ENCODE assay signal across 1 cellular context in the genomic region with DNA sequence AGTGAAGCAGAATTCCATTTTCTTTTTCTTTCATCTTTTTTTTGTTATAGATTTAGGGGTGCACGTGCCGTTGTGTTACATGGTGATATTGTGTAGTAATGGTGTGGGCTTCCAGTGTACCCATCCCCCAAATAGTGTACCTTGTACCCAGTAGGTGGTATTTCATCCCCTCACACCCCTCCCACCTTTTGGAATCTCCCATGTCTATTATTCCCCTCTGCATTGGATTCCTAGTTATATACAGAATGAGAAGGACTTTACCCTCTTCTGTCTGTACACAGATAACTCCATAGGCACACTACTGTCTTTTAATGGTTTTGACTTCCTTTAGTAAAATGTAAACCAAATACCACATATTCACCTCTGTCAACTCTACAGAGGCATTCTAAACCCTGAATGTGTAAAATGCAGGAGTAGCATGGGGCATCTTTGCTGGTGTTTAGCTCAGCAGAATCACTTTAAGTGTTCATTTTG.
TF ChIP-seq lines count a peak whose summit lies in the region.

No MANE protein-coding gene starts in this region.

TF ChIP-seq in HepG2, 621 proteins besides CTCF, POLR2A, EP300 and RAD21 (continued from another document and continues in another):
- TF ChIP-seq, protein P1, sequence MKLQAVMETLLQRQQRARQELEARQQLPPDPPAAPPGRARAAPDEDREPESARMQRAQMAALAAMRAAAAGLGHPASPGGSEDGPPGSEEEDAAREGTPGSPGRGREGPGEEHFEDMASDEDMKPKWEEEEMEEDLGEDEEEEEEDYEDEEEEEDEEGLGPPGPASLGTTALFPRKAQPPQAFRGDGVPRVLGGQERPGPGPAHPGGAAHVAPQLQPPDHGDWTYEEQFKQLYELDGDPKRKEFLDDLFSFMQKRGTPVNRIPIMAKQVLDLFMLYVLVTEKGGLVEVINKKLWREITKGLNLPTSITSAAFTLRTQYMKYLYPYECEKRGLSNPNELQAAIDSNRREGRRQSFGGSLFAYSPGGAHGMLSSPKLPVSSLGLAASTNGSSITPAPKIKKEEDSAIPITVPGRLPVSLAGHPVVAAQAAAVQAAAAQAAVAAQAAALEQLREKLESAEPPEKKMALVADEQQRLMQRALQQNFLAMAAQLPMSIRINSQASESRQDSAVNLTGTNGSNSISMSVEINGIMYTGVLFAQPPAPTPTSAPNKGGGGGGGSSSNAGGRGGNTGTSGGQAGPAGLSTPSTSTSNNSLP (IDR thresholded peaks at IDR 0.05; ENCODE audit: low read depth, low read length): peak; percentile 98
- TF ChIP-seq ZSCAN31 (CRISPR knock-in tag; IDR thresholded peaks at IDR 0.05; ENCODE audit: low read depth): no peak
- peak; percentile 68; the same call in 1 of the 2 replicates for TF ChIP-seq ZNF614 (CRISPR knock-in tag; IDR thresholded peaks at IDR 0.05; ENCODE audit: borderline replicate concordance)
- TF ChIP-seq XRCC5 (optimal IDR thresholded peaks at IDR 0.05; ENCODE audit: low read length): no peak
- TF ChIP-seq ZNF7 (CRISPR knock-in tag; IDR thresholded peaks at IDR 0.05): no peak
- peak; percentile 32; the same call in 1 of the 2 replicates for TF ChIP-seq GATAD1 (CRISPR knock-in tag; IDR thresholded peaks at IDR 0.05)
- TF ChIP-seq CHD4 (IDR thresholded peaks at IDR 0.05; ENCODE audit: borderline replicate concordance, low read length): peak; percentile 88; the same call in 1 of the 2 replicates
- 0 out of 2 replicates have a peak, but pooled peaks have one; percentile 30 for TF ChIP-seq KMT2A (CRISPR knock-in tag; IDR thresholded peaks at IDR 0.05)
- TF ChIP-seq, protein P2, sequence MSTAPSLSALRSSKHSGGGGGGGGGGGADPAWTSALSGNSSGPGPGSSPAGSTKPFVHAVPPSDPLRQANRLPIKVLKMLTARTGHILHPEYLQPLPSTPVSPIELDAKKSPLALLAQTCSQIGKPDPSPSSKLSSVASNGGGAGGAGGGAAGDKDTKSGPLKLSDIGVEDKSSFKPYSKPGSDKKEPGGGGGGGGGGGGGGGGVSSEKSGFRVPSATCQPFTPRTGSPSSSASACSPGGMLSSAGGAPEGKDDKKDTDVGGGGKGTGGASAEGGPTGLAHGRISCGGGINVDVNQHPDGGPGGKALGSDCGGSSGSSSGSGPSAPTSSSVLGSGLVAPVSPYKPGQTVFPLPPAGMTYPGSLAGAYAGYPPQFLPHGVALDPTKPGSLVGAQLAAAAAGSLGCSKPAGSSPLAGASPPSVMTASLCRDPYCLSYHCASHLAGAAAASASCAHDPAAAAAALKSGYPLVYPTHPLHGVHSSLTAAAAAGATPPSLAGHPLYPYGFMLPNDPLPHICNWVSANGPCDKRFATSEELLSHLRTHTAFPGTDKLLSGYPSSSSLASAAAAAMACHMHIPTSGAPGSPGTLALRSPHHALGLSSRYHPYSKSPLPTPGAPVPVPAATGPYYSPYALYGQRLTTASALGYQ (CRISPR knock-in tag; IDR thresholded peaks at IDR 0.05): peak; percentile 56; the same call in 1 of the 2 replicates
- no peak for TF ChIP-seq ZNF850 (CRISPR knock-in tag; conservative IDR thresholded peaks at IDR 0.05)
- TF ChIP-seq CREM (IDR thresholded peaks at IDR 0.05): peak; percentile 77
- no peak for TF ChIP-seq CREM (CRISPR knock-in tag; IDR thresholded peaks at IDR 0.05)
- TF ChIP-seq SALL1 (CRISPR knock-in tag; IDR thresholded peaks at IDR 0.05): peak; percentile 76; the same call in 1 of the 2 replicates
- TF ChIP-seq, protein P3, sequence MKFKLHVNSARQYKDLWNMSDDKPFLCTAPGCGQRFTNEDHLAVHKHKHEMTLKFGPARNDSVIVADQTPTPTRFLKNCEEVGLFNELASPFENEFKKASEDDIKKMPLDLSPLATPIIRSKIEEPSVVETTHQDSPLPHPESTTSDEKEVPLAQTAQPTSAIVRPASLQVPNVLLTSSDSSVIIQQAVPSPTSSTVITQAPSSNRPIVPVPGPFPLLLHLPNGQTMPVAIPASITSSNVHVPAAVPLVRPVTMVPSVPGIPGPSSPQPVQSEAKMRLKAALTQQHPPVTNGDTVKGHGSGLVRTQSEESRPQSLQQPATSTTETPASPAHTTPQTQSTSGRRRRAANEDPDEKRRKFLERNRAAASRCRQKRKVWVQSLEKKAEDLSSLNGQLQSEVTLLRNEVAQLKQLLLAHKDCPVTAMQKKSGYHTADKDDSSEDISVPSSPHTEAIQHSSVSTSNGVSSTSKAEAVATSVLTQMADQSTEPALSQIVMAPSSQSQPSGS (CRISPR knock-in tag; IDR thresholded peaks at IDR 0.05): peak; percentile 61
- TF ChIP-seq MIER2 (CRISPR knock-in tag; IDR thresholded peaks at IDR 0.05): 0 out of 2 replicates have a peak, but pooled peaks have one; percentile 10
- 0 out of 2 replicates have a peak, but pooled peaks have one; percentile 39 for TF ChIP-seq TFE3 (CRISPR knock-in tag; IDR thresholded peaks at IDR 0.05)
- TF ChIP-seq ZMYM4 (CRISPR knock-in tag; IDR thresholded peaks at IDR 0.05): peak; percentile 84
- peak; percentile 65 for TF ChIP-seq PHF21A (CRISPR knock-in tag; IDR thresholded peaks at IDR 0.05)
- TF ChIP-seq FOXK1 (CRISPR knock-in tag; IDR thresholded peaks at IDR 0.05; ENCODE audit: borderline replicate concordance, low read depth): 0 out of 2 replicates have a peak, but pooled peaks have one; percentile 31
- peak; percentile 78 for TF ChIP-seq CEBPG (CRISPR knock-in tag; IDR thresholded peaks at IDR 0.05)
- TF ChIP-seq, protein P4, sequence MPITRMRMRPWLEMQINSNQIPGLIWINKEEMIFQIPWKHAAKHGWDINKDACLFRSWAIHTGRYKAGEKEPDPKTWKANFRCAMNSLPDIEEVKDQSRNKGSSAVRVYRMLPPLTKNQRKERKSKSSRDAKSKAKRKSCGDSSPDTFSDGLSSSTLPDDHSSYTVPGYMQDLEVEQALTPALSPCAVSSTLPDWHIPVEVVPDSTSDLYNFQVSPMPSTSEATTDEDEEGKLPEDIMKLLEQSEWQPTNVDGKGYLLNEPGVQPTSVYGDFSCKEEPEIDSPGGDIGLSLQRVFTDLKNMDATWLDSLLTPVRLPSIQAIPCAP (CRISPR knock-in tag; IDR thresholded peaks at IDR 0.05; ENCODE audit: low read depth): no peak
- TF ChIP-seq ELF3 (CRISPR knock-in tag; IDR thresholded peaks at IDR 0.05): peak; percentile 97
- TF ChIP-seq, protein P5, sequence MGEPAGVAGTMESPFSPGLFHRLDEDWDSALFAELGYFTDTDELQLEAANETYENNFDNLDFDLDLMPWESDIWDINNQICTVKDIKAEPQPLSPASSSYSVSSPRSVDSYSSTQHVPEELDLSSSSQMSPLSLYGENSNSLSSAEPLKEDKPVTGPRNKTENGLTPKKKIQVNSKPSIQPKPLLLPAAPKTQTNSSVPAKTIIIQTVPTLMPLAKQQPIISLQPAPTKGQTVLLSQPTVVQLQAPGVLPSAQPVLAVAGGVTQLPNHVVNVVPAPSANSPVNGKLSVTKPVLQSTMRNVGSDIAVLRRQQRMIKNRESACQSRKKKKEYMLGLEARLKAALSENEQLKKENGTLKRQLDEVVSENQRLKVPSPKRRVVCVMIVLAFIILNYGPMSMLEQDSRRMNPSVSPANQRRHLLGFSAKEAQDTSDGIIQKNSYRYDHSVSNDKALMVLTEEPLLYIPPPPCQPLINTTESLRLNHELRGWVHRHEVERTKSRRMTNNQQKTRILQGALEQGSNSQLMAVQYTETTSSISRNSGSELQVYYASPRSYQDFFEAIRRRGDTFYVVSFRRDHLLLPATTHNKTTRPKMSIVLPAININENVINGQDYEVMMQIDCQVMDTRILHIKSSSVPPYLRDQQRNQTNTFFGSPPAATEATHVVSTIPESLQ (CRISPR knock-in tag; conservative IDR thresholded peaks at IDR 0.05): no peak
- TF ChIP-seq LCORL (IDR thresholded peaks at IDR 0.05): peak; percentile 50; the same call in 1 of the 2 replicates
- TF ChIP-seq LCORL (CRISPR knock-in tag; IDR thresholded peaks at IDR 0.05): peak; percentile 75
- no peak for TF ChIP-seq ZNF253 (CRISPR knock-in tag; IDR thresholded peaks at IDR 0.05; ENCODE audit: borderline replicate concordance)
- peak; percentile 47; the same call in 1 of the 2 replicates for TF ChIP-seq ZNF205 (CRISPR knock-in tag; IDR thresholded peaks at IDR 0.05)
- no peak for TF ChIP-seq POLR2AphosphoS5 (IDR thresholded peaks at IDR 0.05; ENCODE audit: low read depth, low read length)
- TF ChIP-seq ZNF280D (CRISPR knock-in tag; IDR thresholded peaks at IDR 0.05): peak; percentile 58; the same call in 1 of the 2 replicates
- peak; percentile 31; the same call in 1 of the 2 replicates for TF ChIP-seq CHD2 (IDR thresholded peaks at IDR 0.05; ENCODE audit: low read depth, low read length)
- no peak for TF ChIP-seq ZNF367 (CRISPR knock-in tag; IDR thresholded peaks at IDR 0.05; ENCODE audit: borderline replicate concordance)
- TF ChIP-seq NCOR1 (IDR thresholded peaks at IDR 0.05; ENCODE audit: borderline replicate concordance, low read length): peak; percentile 92
- no peak for TF ChIP-seq NR3C1 (CRISPR knock-in tag; IDR thresholded peaks at IDR 0.05)
- peak; percentile 56; the same call in 1 of the 2 replicates for TF ChIP-seq FOXK2 (IDR thresholded peaks at IDR 0.05)
- TF ChIP-seq ZNF644 (CRISPR knock-in tag; IDR thresholded peaks at IDR 0.05; ENCODE audit: low read depth): peak; percentile 54; the same call in 1 of the 2 replicates
- peak; percentile 67 for TF ChIP-seq THRA (CRISPR knock-in tag; IDR thresholded peaks at IDR 0.05; ENCODE audit: borderline replicate concordance)
- TF ChIP-seq SAP130 (CRISPR knock-in tag; IDR thresholded peaks at IDR 0.05; ENCODE audit: low read depth): peak; percentile 80
- no peak; the same call in 1 of the 2 replicates for TF ChIP-seq ZNF331 (CRISPR knock-in tag; IDR thresholded peaks at IDR 0.05)
- peak; percentile 89 for TF ChIP-seq NCOA2 (CRISPR knock-in tag; IDR thresholded peaks at IDR 0.05)
- peak; percentile 66; the same call in 1 of the 2 replicates for TF ChIP-seq ZKSCAN8 (CRISPR knock-in tag; IDR thresholded peaks at IDR 0.05; ENCODE audit: borderline replicate concordance)
- TF ChIP-seq FOXJ3 (CRISPR knock-in tag; IDR thresholded peaks at IDR 0.05; ENCODE audit: borderline replicate concordance): peak; percentile 79; the same call in 1 of the 2 replicates
- peak; percentile 100 for TF ChIP-seq ZNF232 (CRISPR knock-in tag; IDR thresholded peaks at IDR 0.05; ENCODE audit: borderline replicate concordance)
- no peak; the same call in 1 of the 2 replicates for TF ChIP-seq GATA4 (IDR thresholded peaks at IDR 0.05; ENCODE audit: borderline replicate concordance, low read depth)
- TF ChIP-seq RXRB (CRISPR knock-in tag; IDR thresholded peaks at IDR 0.05; ENCODE audit: borderline replicate concordance): peak; percentile 74
- TF ChIP-seq ZNF800 (CRISPR knock-in tag; IDR thresholded peaks at IDR 0.05): no peak
- peak; percentile 32 for TF ChIP-seq RBFOX2 (IDR thresholded peaks at IDR 0.05; ENCODE audit: low read depth, low read length)
- no peak for TF ChIP-seq NONO (IDR thresholded peaks at IDR 0.05)
- TF ChIP-seq NONO (CRISPR knock-in tag; conservative IDR thresholded peaks at IDR 0.05): 0 out of 2 replicates have a peak, but pooled peaks have one; percentile 18
- no peak for TF ChIP-seq FOXP1 (IDR thresholded peaks at IDR 0.05)
- peak; percentile 85 for TF ChIP-seq FOXP1 (CRISPR knock-in tag; IDR thresholded peaks at IDR 0.05)
